Comparison of ENCODE assay signal across 25 cellular contexts in the genomic region with DNA sequence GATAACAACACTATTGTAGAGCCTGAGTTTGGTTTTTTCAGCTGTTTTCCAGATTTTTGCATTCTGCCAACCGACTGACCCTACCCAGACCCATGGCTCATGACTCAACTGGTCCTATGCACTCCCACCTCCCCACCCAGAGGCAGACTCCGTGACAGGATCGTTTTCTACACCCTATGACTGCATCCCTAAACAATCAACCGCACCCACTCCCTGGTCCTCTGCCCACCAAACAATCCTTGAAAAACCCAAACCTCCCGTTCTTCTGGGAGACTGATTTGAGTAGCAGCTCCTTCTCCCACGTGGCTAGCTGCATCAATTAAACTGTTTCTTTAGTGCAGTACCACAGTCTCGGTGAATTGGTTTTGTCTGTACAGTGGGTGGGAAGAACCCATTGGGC.
DNase-seq lines count a peak whose midpoint lies in the region; ATAC-seq, FAIRE-seq and TF ChIP-seq lines count a peak whose summit lies in the region.
"Had no signal": no experiment of that assay in that cellular context is flagged by ENCODE, and none has a peak within 500 bp of the region (broad histone marks: within the 10 kb centered on the region; RNA-seq: fewer than 3 reads in every experiment).

No MANE protein-coding gene starts in this region.

- intact Hi-C loops in left ventricle myocardium superior (cut with micrococcal nuclease) (no loop called here), left ventricle myocardium inferior (cut with micrococcal nuclease) (no loop called here)

- peaks cover 53% of the 10 kb centered on the region for H3K27me3 Mint-ChIP-seq in endodermal cell (ENCODE audit: insufficient read depth)

- H3K4me3 Mint-ChIP-seq in endodermal cell: no peak overlapping the region
- H3K4me3 Mint-ChIP-seq: activated T-cell treated with anti-CD3 and anti-CD28 coated beads, Interleukin-2, amount 50 U/mL, for 4 hours; GM23338; neural progenitor cell; stimulated activated naive B cell treated with anti-CD40 and anti-IgM and Interleukin-4, amounts not matched to agents 10 μg/mL and 1 μg/mL and 100 μg/mL, for 72 hours had no signal

- peak; percentile 4 for DNase-seq in left ventricle myocardium superior
- no peak for DNase-seq in left ventricle myocardium inferior
- DNase-seq in endodermal cell: peak; percentile 24
- DNase-seq in RCC 7860 (ENCODE audit: low spot score): no peak
- no peak for DNase-seq in RKO (ENCODE audit: low spot score)
- no peak for DNase-seq in KG1 (lab: John Stamatoyannopoulos, UW)
- no peak for DNase-seq in H7
- DNase-seq: activated CD4-positive, CD25-positive, alpha-beta regulatory T cell; activated CD8-positive, alpha-beta memory T cell treated with anti-CD3 and anti-CD28 coated beads for 24 hours; activated naive CD4-positive, alpha-beta T cell; activated T-cell treated with anti-CD3 and anti-CD28 coated beads, Interleukin-2, amount 50 U/mL, for 4 hours; NCI-H1417; NCI-H2107; NCI-H526; stimulated activated CD4-positive, alpha-beta T cell treated with anti-CD3 and anti-CD28 coated beads, Interleukin-2, amount 100 ng/mL, for 48 hours; stimulated activated naive B cell treated with anti-CD40 and anti-IgM and Interleukin-4, amounts not matched to agents 10 μg/mL and 1 μg/mL and 100 μg/mL, for 72 hours; tibial artery had no signal

- no peak overlapping the region for H3K27ac Mint-ChIP-seq in endodermal cell
- H3K27ac Mint-ChIP-seq: GM23338; neural progenitor cell; stimulated activated naive B cell treated with anti-CD40 and anti-IgM and Interleukin-4, amounts not matched to agents 10 μg/mL and 1 μg/mL and 100 μg/mL, for 72 hours had no signal

- H3K27ac ChIP-seq in left ventricle myocardium inferior (replicated peaks) (no peak overlapping the region), endodermal cell (ENCODE audit: low read depth, low read length) (no peak overlapping the region), neutrophil (peak overlapping the region; percentile 67)
- H3K27ac ChIP-seq: A549, breast epithelium, coronary artery, HL-60, neural progenitor cell, tibial artery had no signal

- no peak for ATAC-seq in left ventricle myocardium superior
- ATAC-seq: A549; activated T-cell treated with anti-CD3 and anti-CD28 coated beads, Interleukin-2, amount 50 U/mL, for 4 hours; GM23338; stimulated activated naive B cell treated with anti-CD40 and anti-IgM and Interleukin-4, amounts not matched to agents 10 μg/mL and 1 μg/mL and 100 μg/mL, for 72 hours had no signal

- 92 to 93% methylated on average over 7 of the region's 7 CpGs for WGBS in endodermal cell (ENCODE audit: insufficient coverage in 1 of 2, insufficient read length in 1 of 2), 2 experiments

- no peaks in the 10 kb centered on the region for H3K9me3 Mint-ChIP-seq in endodermal cell
- H3K9me3 Mint-ChIP-seq: activated T-cell treated with anti-CD3 and anti-CD28 coated beads, Interleukin-2, amount 50 U/mL, for 4 hours; GM23338; neural progenitor cell; stimulated activated naive B cell treated with anti-CD40 and anti-IgM and Interleukin-4, amounts not matched to agents 10 μg/mL and 1 μg/mL and 100 μg/mL, for 72 hours had no signal

- H3K4me1 ChIP-seq in left ventricle myocardium inferior (no peaks in the 10 kb centered on the region), endodermal cell (ENCODE audit: control insufficient read depth, insufficient read depth, low read length) (peaks cover 6% of the 10 kb centered on the region), neutrophil (ENCODE audit: control insufficient read depth in 1 of 2, insufficient read depth in 1 of 2, low read depth in 1 of 2, low read length in 1 of 2) (peaks cover 25 to 27% of the 10 kb centered on the region in 2 experiments)
- H3K4me1 ChIP-seq: A549, breast epithelium, neural progenitor cell, tibial artery had no signal

- H3K9me3 ChIP-seq in left ventricle myocardium inferior (replicated peaks) (no peaks in the 10 kb centered on the region), endodermal cell (ENCODE audit: control insufficient read depth, low read length) (no peaks in the 10 kb centered on the region), neutrophil (no peaks in the 10 kb centered on the region)
- H3K9me3 ChIP-seq: A549; BLaER1 treated with 17β-estradiol and CSF1 and Interleukin-3, amounts not matched to agents 10 nM and 100 nM; breast epithelium; tibial artery had no signal

- peaks cover 5% of the 10 kb centered on the region for H3K4me1 Mint-ChIP-seq in endodermal cell
- H3K4me1 Mint-ChIP-seq: neural progenitor cell; stimulated activated naive B cell treated with anti-CD40 and anti-IgM and Interleukin-4, amounts not matched to agents 10 μg/mL and 1 μg/mL and 100 μg/mL, for 72 hours had no signal

- TF ChIP-seq CTCF in left ventricle myocardium inferior (IDR thresholded peaks at IDR 0.05; ENCODE audit: borderline replicate concordance) (no peak), endodermal cell (conservative IDR thresholded peaks at IDR 0.05) (no peak), neutrophil (IDR thresholded peaks at IDR 0.05) (no peak)

- no peak overlapping the region for H3K4me3 ChIP-seq in left ventricle myocardium inferior
- no peak overlapping the region for H3K4me3 ChIP-seq in endodermal cell (ENCODE audit: low read length)
- H3K4me3 ChIP-seq in neutrophil (ENCODE audit: low read depth in 1 of 2, low read length in 1 of 2): no peak overlapping the region
- no peak overlapping the region for H3K4me3 ChIP-seq in H7 (ENCODE audit: insufficient read depth, low read depth, low read length)
- H3K4me3 ChIP-seq: A549; BLaER1 treated with 17β-estradiol and CSF1 and Interleukin-3, amounts not matched to agents 10 nM and 100 nM; breast epithelium; coronary artery; GM23338; neural progenitor cell; tibial artery had no signal

- no peak overlapping the region for H3K9ac ChIP-seq in endodermal cell (ENCODE audit: extremely low read depth, low read length, poor library complexity, severe bottlenecking)
- H3K9ac ChIP-seq: neural progenitor cell had no signal

- no peaks in the 10 kb centered on the region for H3K36me3 ChIP-seq in left ventricle myocardium inferior
- no peaks in the 10 kb centered on the region for H3K36me3 ChIP-seq in endodermal cell (ENCODE audit: control insufficient read depth, insufficient read depth, low read length)
- no peaks in the 10 kb centered on the region for H3K36me3 ChIP-seq in neutrophil
- no peaks in the 10 kb centered on the region for H3K36me3 ChIP-seq in H7 (replicated peaks; ENCODE audit: control insufficient read depth, insufficient read depth, low read length)
- H3K36me3 ChIP-seq: BLaER1 treated with 17β-estradiol and CSF1 and Interleukin-3, amounts not matched to agents 10 nM and 100 nM; breast epithelium; neural progenitor cell; tibial artery had no signal

- no peaks in the 10 kb centered on the region for H3K36me3 Mint-ChIP-seq in endodermal cell (ENCODE audit: low read depth)
- H3K36me3 Mint-ChIP-seq: neural progenitor cell; stimulated activated naive B cell treated with anti-CD40 and anti-IgM and Interleukin-4, amounts not matched to agents 10 μg/mL and 1 μg/mL and 100 μg/mL, for 72 hours had no signal

- H3K27me3 ChIP-seq in left ventricle myocardium inferior (ENCODE audit: low read depth): peaks cover 35% of the 10 kb centered on the region
- peaks cover 58% of the 10 kb centered on the region for H3K27me3 ChIP-seq in endodermal cell (ENCODE audit: control insufficient read depth, insufficient read depth, low read length, poor library complexity, severe bottlenecking)
- H3K27me3 ChIP-seq in neutrophil: no peaks in the 10 kb centered on the region
- H3K27me3 ChIP-seq in H7 (ENCODE audit: control insufficient read depth, insufficient read depth, low read length): peaks cover 3% of the 10 kb centered on the region; the same call in 1 of the 2 replicates
- H3K27me3 ChIP-seq: BLaER1 treated with 17β-estradiol and CSF1 and Interleukin-3, amounts not matched to agents 10 nM and 100 nM; neural progenitor cell had no signal

- FAIRE-seq in RCC 7860 (lab: Jason Lieb, UNC): no peak
- FAIRE-seq: A549 had no signal

Comparison
In these comparisons a context has a peak if more than half of its experiments do, and no peak if none do; other contexts are left out.
1. DNase-seq: peak in left ventricle myocardium superior (single experiment) and endodermal cell (single experiment); none in left ventricle myocardium inferior (single experiment), RCC 7860 (single experiment), RKO (single experiment), KG1 (single experiment) and H7 (single experiment).